In genomic region chr16:3856367-3857141, GRCh38 we compare ENCODE assay signal across 13 cellular contexts. TPM values are rescaled to one million over a fixed set of nuclear protein-coding genes. Genes with fewer than 3 reads are reported as not detected.
A peak's percentile ranks its signal among the peaks of the same experiment; 100 is the strongest.
DNase-seq lines count a peak whose midpoint lies in the region; ATAC-seq, FAIRE-seq and TF ChIP-seq lines count a peak whose summit lies in the region.
"Had no signal": no experiment of that assay in that cellular context is flagged by ENCODE, and none has a peak within 500 bp of the region (broad histone marks: within the 10 kb centered on the region; RNA-seq: fewer than 3 reads in every experiment).

No MANE protein-coding gene starts in this region.

- H3K9me3 Mint-ChIP-seq in H9 = no peaks in the 10 kb centered on the region

- H4K5ac ChIP-seq in H9 (ENCODE audit: insufficient read length, low read depth, low read length) = no peak overlapping the region

- no CpG with 5 or more reads among the region's 6 CpGs for WGBS in H9 (ENCODE audit: extremely low coverage, insufficient read length, low lambda C conversion rate)
- WGBS in HepG2 (ENCODE audit: low lambda C conversion rate) = 95% methylated on average over 6 of the region's 6 CpGs

- H2AFZ ChIP-seq in H9 (ENCODE audit: low read length) (no peak overlapping the region), HepG2 (ENCODE audit: low read length) (no peak overlapping the region)

- peaks cover 7% of the 10 kb centered on the region for H3K4me1 ChIP-seq in H9 (ENCODE audit: insufficient read depth, low read length)
- peaks cover 59% of the 10 kb centered on the region for H3K4me1 ChIP-seq in HepG2 (ENCODE audit: insufficient read depth, low read length)
- H3K4me1 ChIP-seq in stomach smooth muscle (ENCODE audit: control insufficient read depth, insufficient read depth, low read length) = peaks cover 30% of the 10 kb centered on the region

- peak overlapping the region in 2 of 3 experiments; percentile 3 to 87; a peak in 2 of 7 replicates for H3K27ac Mint-ChIP-seq in H9

- peaks cover 42% of the 10 kb centered on the region; the same call in 1 of the 2 replicates for H3K79me2 ChIP-seq in H9 (ENCODE audit: insufficient read depth, low read length)
- peaks cover 91% of the 10 kb centered on the region for H3K79me2 ChIP-seq in HepG2 (ENCODE audit: insufficient read depth, low read length)

- FAIRE-seq in HepG2 (lab: Jason Lieb, UNC) = no peak

- no peak overlapping the region for H3K18ac ChIP-seq in H9 (ENCODE audit: insufficient read length, low read depth, low read length)

- no peak overlapping the region for H4K91ac ChIP-seq in H9 (ENCODE audit: insufficient read length, low read depth, low read length)

- DNase-seq in H9 = no peak
- DNase-seq in SK-N-MC (ENCODE audit: low read depth, low spot score) = no peak
- no peak for DNase-seq in HepG2 (ENCODE audit: low spot score)
- DNase-seq in nucleus accumbens (lab: John Stamatoyannopoulos, UW) = no peak
- DNase-seq in islet precursor cell = no peak
- DNase-seq: activated T-cell treated with anti-CD3 and anti-CD28 coated beads, Interleukin-2, amount 50 U/mL, for 48 hours; DMS153; kidney glomerular epithelial cell; NCI-H774; T-helper 9 cell had no signal

- no peak overlapping the region for H3T11ph ChIP-seq in H9 (ENCODE audit: low read length)

- H3K4me1 Mint-ChIP-seq in H9 = peaks cover 30 to 36% of the 10 kb centered on the region in 2 experiments

- no peak overlapping the region for H2BK5ac ChIP-seq in H9 (ENCODE audit: insufficient read length, low read length)

- H3K36me3 ChIP-seq in SK-N-MC (ENCODE audit: insufficient read depth, low read length) (no peaks in the 10 kb centered on the region), HepG2 (replicated peaks in 1 of 2; ENCODE audit: control insufficient read depth in 1 of 2, insufficient read depth in 2 of 2, low read length in 2 of 2) (no peaks in the 10 kb centered on the region; a peak in 2 of 5 replicates), stomach smooth muscle (ENCODE audit: control insufficient read depth in 2 of 2, insufficient read depth in 2 of 2, low read length in 2 of 2) (peaks cover 0 to 2% of the 10 kb centered on the region in 2 donors)

- H2BK20ac ChIP-seq in H9 (ENCODE audit: low read depth, low read length, poor library complexity, severe bottlenecking) = no peak overlapping the region

- intact Hi-C loops in HepG2 (cut with micrococcal nuclease; ENCODE audit: unreplicated experiment) = no loop called here

- TF ChIP-seq EP300 in HepG2 (IDR thresholded peaks at IDR 0.05; ENCODE audit: low read depth in 2 of 2, low read length in 2 of 2) (no peak), HepG2 (CRISPR knock-in tag; IDR thresholded peaks at IDR 0.05; ENCODE audit: borderline replicate concordance) (no peak)

- H2AK5ac ChIP-seq in H9 (ENCODE audit: insufficient read length, low read length) = no peak overlapping the region

- no peak overlapping the region for H2BK120ac ChIP-seq in H9 (ENCODE audit: low read depth, low read length, poor library complexity, severe bottlenecking)

- no peak overlapping the region for H3K23ac ChIP-seq in H9 (ENCODE audit: insufficient read length, low read depth, low read length)

- H3K4ac ChIP-seq in H9 (ENCODE audit: low read depth, low read length) = no peak overlapping the region

- H2BK12ac ChIP-seq in H9 (ENCODE audit: insufficient read length, low read depth, low read length) = no peak overlapping the region

- H3K14ac ChIP-seq in H9 (ENCODE audit: insufficient read depth, low read length) = no peak overlapping the region

- CTCF ChIA-PET in HepG2 (lab: Yijun Ruan, JAX; ENCODE audit: low intra/inter-chr PET ratio, low total read pairs) = no interaction called here

- no peak overlapping the region for H3K56ac ChIP-seq in H9 (ENCODE audit: insufficient read length, low read depth, low read length)

- no peak for TF ChIP-seq RAD21 in HepG2 (CRISPR knock-in tag; IDR thresholded peaks at IDR 0.05)

- ATAC-seq in HepG2 = no peak
- no peak for ATAC-seq in GM21367 (IDR thresholded peaks at IDR 0.05; ENCODE audit: unreplicated experiment)
- ATAC-seq in HG03045 (IDR thresholded peaks at IDR 0.05; ENCODE audit: unreplicated experiment) = no peak

- no peak overlapping the region for H2BK15ac ChIP-seq in H9 (ENCODE audit: low read depth, low read length)

- TF ChIP-seq CTCF in H9 (conservative IDR thresholded peaks at IDR 0.05) = no peak
- TF ChIP-seq CTCF in HepG2 (CRISPR knock-in tag; IDR thresholded peaks at IDR 0.05) = no peak

- H3K27me3 ChIP-seq in H9 (ENCODE audit: insufficient read depth, low read length) (no peaks in the 10 kb centered on the region), HepG2 (ENCODE audit: control insufficient read depth in 1 of 2, insufficient read depth in 2 of 2, low read length in 2 of 2) (no peaks in the 10 kb centered on the region), stomach smooth muscle (ENCODE audit: control insufficient read depth in 1 of 2, insufficient read depth in 2 of 2, low read length in 2 of 2) (no peaks in the 10 kb centered on the region)

- no peak overlapping the region for H3K4me3 Mint-ChIP-seq in H9

- H3K9ac ChIP-seq in H9 (ENCODE audit: extremely low read depth, insufficient read length, low read length) (no peak overlapping the region), SK-N-MC (ENCODE audit: insufficient read length) (no peak overlapping the region), HepG2 (ENCODE audit: insufficient read depth, low read depth, low read length) (no peak overlapping the region), stomach smooth muscle (ENCODE audit: low read length in 2 of 2) (peak overlapping the region in 1 of 2 donors; percentile 29)

- H3K36me3 Mint-ChIP-seq in H9 (ENCODE audit: insufficient read depth in 1 of 3, low read depth in 3 of 3) = peaks cover 0 to 4% (median 0%) of the 10 kb centered on the region in 3 experiments; a peak in 1 of 7 replicates

- POLR2A ChIA-PET in HepG2 (lab: Yijun Ruan, JAX) = interaction anchor here (1.1 kb wide), 1 partner anchor 456 kb away, joined by 3 read pairs; the partner anchor contains the start of genes ZNF174 and ZSCAN32

- no peak overlapping the region for H4K8ac ChIP-seq in H9 (replicated peaks; ENCODE audit: insufficient read length, low read depth, low read length)

- in situ Hi-C loops in HepG2 (cut with HindIII; ENCODE audit: extremely low pct_ligation_motif_present, low pct_unique_long_range_greater_than_20kb) = no loop called here

- no peak overlapping the region for H3K4me2 ChIP-seq in H9 (ENCODE audit: insufficient read depth, insufficient read length, low read length)
- peak overlapping the region; percentile 72 for H3K4me2 ChIP-seq in HepG2 (ENCODE audit: low read depth, low read length)

- no peaks in the 10 kb centered on the region for H3K23me2 ChIP-seq in H9 (ENCODE audit: insufficient read length, low read depth, low read length, poor library complexity, severe bottlenecking)

- TF ChIP-seq POLR2A in HepG2 (IDR thresholded peaks at IDR 0.05; ENCODE audit: insufficient read depth in 1 of 2, low read depth in 2 of 2, low read length in 2 of 2) = no peak

- BruUV-seq in HepG2 (replicated peaks; lab: Mats Ljungman, UMichigan) = no TSS peak

- no peak overlapping the region for H3K4me3 ChIP-seq in SK-N-MC
- no peak overlapping the region for H3K4me3 ChIP-seq in HepG2 (replicated peaks in 1 of 3; ENCODE audit: insufficient read depth in 1 of 3, low read depth in 2 of 3, low read length in 3 of 3)
- peak overlapping the region in 1 of 2 donors; percentile 8 for H3K4me3 ChIP-seq in stomach smooth muscle (ENCODE audit: low read length in 2 of 2)

- H3K79me1 ChIP-seq in H9 (ENCODE audit: insufficient read depth, low read depth, low read length, poor library complexity, severe bottlenecking) = peaks cover 8% of the 10 kb centered on the region

- no peak overlapping the region for H3K27ac ChIP-seq in H9 (ENCODE audit: insufficient read length, low read depth, low read length)
- H3K27ac ChIP-seq in SK-N-MC = peak overlapping the region; percentile 90; the same call in 1 of the 2 replicates
- H3K27ac ChIP-seq in HepG2 (ENCODE audit: extremely low read length, insufficient read depth, low read length) = no peak overlapping the region
- peak overlapping the region; percentile 24 for H3K27ac ChIP-seq in stomach smooth muscle (ENCODE audit: low read length)

- H4K20me1 ChIP-seq in H9 (ENCODE audit: control insufficient read depth, insufficient read depth, insufficient read length) (no peaks in the 10 kb centered on the region), HepG2 (ENCODE audit: insufficient read depth, low read length) (peaks cover 80% of the 10 kb centered on the region)

- H3K27me3 Mint-ChIP-seq in H9 (ENCODE audit: low read depth) = no peaks in the 10 kb centered on the region

- H3K9me3 ChIP-seq in H9 (ENCODE audit: control insufficient read depth, low read depth, low read length) (no peaks in the 10 kb centered on the region), SK-N-MC (ENCODE audit: low read depth, low read length) (no peaks in the 10 kb centered on the region), HepG2 (ENCODE audit: low read length) (no peaks in the 10 kb centered on the region), stomach smooth muscle (ENCODE audit: control insufficient read depth in 2 of 2, low read length in 2 of 2) (no peaks in the 10 kb centered on the region)

TF ChIP-seq in HepG2, 621 proteins besides CTCF, POLR2A, EP300 and RAD21:
- TF ChIP-seq CBFB (CRISPR knock-in tag; IDR thresholded peaks at IDR 0.05) (no peak), ZNF121 (CRISPR knock-in tag; IDR thresholded peaks at IDR 0.05) (peak; percentile 84)

RNA-seq across cellular contexts. Expression of gene CREBBP, which starts 24.0 kb away (rescaled TPM):
- total RNA-seq in H9 (2021) (79.1 and 81.1 TPM in 2 replicates), HepG2 (2016; rRNA removed; fragmentation: Illumina TruSeq; extraction: Trizol) (9.6 and 10.4 TPM in 2 replicates)
- total RNA-seq in HepG2 (2016; cell fraction: cytosol; rRNA removed; fragmentation: Illumina TruSeq; extraction: Trizol; ENCODE audit: low read depth) = 21.4 and 21.7 TPM in 2 replicates
- total RNA-seq in HepG2 (2016; cell fraction: insoluble cytoplasmic fraction; rRNA removed; fragmentation: Illumina TruSeq; extraction: Trizol) = 8.9 and 11.4 TPM in 2 replicates
- total RNA-seq in HepG2 (2016; cell fraction: membrane; rRNA removed; fragmentation: Illumina TruSeq; extraction: Trizol) = 11.2 TPM in 2 replicates
- total RNA-seq in HepG2 (2016; cell fraction: nucleus; rRNA removed; fragmentation: Illumina TruSeq; extraction: Trizol) = 22.2 and 24.6 TPM in 2 replicates
- 5.3 and 5.6 TPM in 2 replicates for polyA plus RNA-seq in HepG2 (2011; rRNA removed)
- polyA plus RNA-seq in HepG2 (2011; cell fraction: cytosol; rRNA removed) = 2.9 and 3.6 TPM in 2 replicates
- polyA plus RNA-seq in HepG2 (2011; cell fraction: nucleus; rRNA removed) = 14.4 and 16.2 TPM in 2 replicates
- 18.0 and 18.4 TPM in 2 replicates for polyA plus RNA-seq in HepG2 (2012)
- polyA plus RNA-seq in HepG2 (2016; cell fraction: cytosol; fragmentation: Illumina TruSeq; extraction: Trizol; ENCODE audit: low read depth) = 0.49 and 1.1 TPM in 2 replicates
- 8.4 and 12.7 TPM in 2 replicates for polyA plus RNA-seq in HepG2 (2016; cell fraction: insoluble cytoplasmic fraction; fragmentation: Illumina TruSeq; extraction: Trizol; ENCODE audit: low read depth)
- 1.4 and 1.6 TPM in 2 replicates for polyA plus RNA-seq in HepG2 (2016; cell fraction: membrane; fragmentation: Illumina TruSeq; extraction: Trizol; ENCODE audit: low read depth)
- 29.7 and 36.9 TPM in 2 replicates for polyA plus RNA-seq in HepG2 (2016; cell fraction: nucleus; fragmentation: Illumina TruSeq; extraction: Trizol; ENCODE audit: insufficient read depth, low read depth)
- 22.8 and 23.5 TPM in 2 replicates for polyA minus RNA-seq in HepG2 (2011; rRNA and poly(A)+ RNA removed; ENCODE audit: low replicate concordance)
- polyA minus RNA-seq in HepG2 (2011; cell fraction: cytosol; rRNA and poly(A)+ RNA removed) = 22.0 and 23.0 TPM in 2 replicates
- polyA minus RNA-seq in HepG2 (2011; cell fraction: nucleus; rRNA and poly(A)+ RNA removed) = 37.7 and 49.0 TPM in 2 replicates

Comparison
In these comparisons a context has a peak if more than half of its experiments do, and no peak if none do; other contexts are left out.
1. H3K27ac ChIP-seq: peak in SK-N-MC (single experiment) and stomach smooth muscle (single experiment); none in H9 (single experiment) and HepG2 (single experiment).